10 cellular contexts compared by ENCODE assay signal in the genomic region with DNA sequence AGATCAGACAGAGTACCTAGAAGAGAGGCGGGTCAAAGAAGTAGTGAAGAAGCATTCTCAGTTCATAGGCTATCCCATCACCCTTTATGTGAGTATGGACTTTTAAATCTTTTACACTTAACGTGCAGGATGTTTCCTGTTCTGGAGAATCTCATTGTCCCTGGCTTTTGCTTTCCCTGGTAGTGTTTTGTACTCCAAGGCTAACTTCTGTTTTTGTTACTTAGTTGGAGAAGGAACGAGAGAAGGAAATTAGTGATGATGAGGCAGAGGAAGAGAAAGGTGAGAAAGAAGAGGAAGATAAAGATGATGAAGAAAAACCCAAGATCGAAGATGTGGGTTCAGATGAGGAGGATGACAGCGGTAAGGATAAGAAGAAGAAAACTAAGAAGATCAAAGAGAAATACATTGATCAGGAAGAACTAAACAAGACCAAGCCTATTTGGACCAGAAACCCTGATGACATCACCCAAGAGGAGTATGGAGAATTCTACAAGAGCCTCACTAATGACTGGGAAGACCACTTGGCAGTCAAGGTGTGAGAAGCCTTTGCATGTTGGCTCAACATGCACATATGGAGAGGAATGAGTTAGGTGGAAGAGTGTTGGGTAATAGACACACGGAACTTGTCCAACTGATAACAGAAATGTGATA. TPM values are rescaled to one million over a fixed set of nuclear protein-coding genes. Genes with fewer than 3 reads are reported as not detected.
DNase-seq lines count a peak whose midpoint lies in the region; ATAC-seq and TF ChIP-seq lines count a peak whose summit lies in the region.
"Had no signal": no experiment of that assay in that cellular context is flagged by ENCODE, and none has a peak within 500 bp of the region (broad histone marks: within the 10 kb centered on the region; RNA-seq: fewer than 3 reads in every experiment).

No MANE protein-coding gene starts in this region.

- peaks cover 0 to 8% (median 0%) of the 10 kb centered on the region in 8 donors for H3K9me3 Mint-ChIP-seq in CD4-positive, alpha-beta memory T cell

- intact Hi-C loops in CD4-positive, alpha-beta memory T cell (cut with micrococcal nuclease): no loop called here
- intact Hi-C loops in PC-9 (cut with micrococcal nuclease; ENCODE audit: unreplicated experiment): no loop called here

- H3K79me2 ChIP-seq in PC-9 (ENCODE audit: low read depth): peaks cover 74% of the 10 kb centered on the region
- H3K79me2 ChIP-seq in hepatocyte: peaks cover 71% of the 10 kb centered on the region

- CTCF ChIA-PET in CD4-positive, alpha-beta memory T cell (lab: Charles Lee; ENCODE audit: partially characterized antibody): interaction anchor here (1.8 to 8.8 kb wide), 4 partner anchors 12 to 79 kb away, joined by 4 to 82 read pairs (median 15); a partner anchor contains a TSS
- CTCF ChIA-PET in PC-9 (lab: Charles Lee): no interaction called here

- peaks cover 36 to 89% (median 54%) of the 10 kb centered on the region in 4 donors for H3K4me1 Mint-ChIP-seq in CD4-positive, alpha-beta memory T cell

- no peaks in the 10 kb centered on the region for H3K9me3 ChIP-seq in CD4-positive, alpha-beta memory T cell (ENCODE audit: control insufficient read depth in 1 of 2, low read length in 2 of 2)
- H3K9me3 ChIP-seq in PC-9 (ENCODE audit: insufficient read depth, low read depth): no peaks in the 10 kb centered on the region
- H3K9me3 ChIP-seq in hepatocyte (ENCODE audit: low read depth): no peaks in the 10 kb centered on the region
- H3K9me3 ChIP-seq: prostate gland had no signal

- no peak for DNase-seq in CD4-positive, alpha-beta memory T cell
- DNase-seq in PC-9 (peak in 1 of 2 experiments; percentile 32), hepatocyte (ENCODE audit: low spot score) (no peak), DMS53 treated with DMSO at 0.1 percent for 48 hours (lab: John Stamatoyannopoulos, UW; ENCODE audit: unreplicated experiment) (no peak), HK-2 (ENCODE audit: unreplicated experiment) (no peak)
- DNase-seq: cortex of kidney; stimulated activated CD8-positive, alpha-beta memory T cell treated with anti-CD3 and anti-CD28 coated beads, Interleukin-4, amount 100 ng/mL, for 48 hours had no signal

- H3K9me2 ChIP-seq in PC-9 (ENCODE audit: insufficient read depth) (no peaks in the 10 kb centered on the region), hepatocyte (replicated peaks; ENCODE audit: insufficient read depth) (no peaks in the 10 kb centered on the region)

- H4K20me1 ChIP-seq in PC-9 (ENCODE audit: insufficient read depth) (peaks cover 81% of the 10 kb centered on the region), hepatocyte (ENCODE audit: insufficient read depth, poor library complexity, severe bottlenecking) (peaks cover 80% of the 10 kb centered on the region)

- H3K36me3 ChIP-seq in CD4-positive, alpha-beta memory T cell (ENCODE audit: insufficient read depth, low read length): peaks cover 60% of the 10 kb centered on the region
- peaks cover 69% of the 10 kb centered on the region for H3K36me3 ChIP-seq in PC-9 (ENCODE audit: low read depth)
- no peaks in the 10 kb centered on the region for H3K36me3 ChIP-seq in hepatocyte (replicated peaks; ENCODE audit: insufficient read depth, low read depth)

- POLR2A ChIA-PET in CD4-positive, alpha-beta memory T cell (lab: Charles Lee; ENCODE audit: partially characterized antibody): interaction anchor here (0.9 to 5.0 kb wide), 4 partner anchors 12 to 78 kb away, joined by 3 to 71 read pairs (median 7); no protein-coding TSS in a partner anchor
- POLR2A ChIA-PET in PC-9 (lab: Charles Lee; ENCODE audit: unreplicated experiment): no interaction called here

- no peak for ATAC-seq in GM21447 (IDR thresholded peaks at IDR 0.05; ENCODE audit: unreplicated experiment)

- TF ChIP-seq CTCF in PC-9 (conservative IDR thresholded peaks at IDR 0.05) (no peak), hepatocyte (IDR thresholded peaks at IDR 0.05; ENCODE audit: poor library complexity) (no peak)

- peaks cover 86% of the 10 kb centered on the region for H3F3A ChIP-seq in PC-9 (ENCODE audit: insufficient read depth, low read depth)

- no peaks in the 10 kb centered on the region for H3K27me3 ChIP-seq in CD4-positive, alpha-beta memory T cell (ENCODE audit: insufficient read depth, low read length)
- H3K27me3 ChIP-seq in PC-9 (ENCODE audit: insufficient read depth, low read depth) (no peaks in the 10 kb centered on the region), hepatocyte (no peaks in the 10 kb centered on the region)

- no peak overlapping the region for H3K4me3 ChIP-seq in CD4-positive, alpha-beta memory T cell (ENCODE audit: low read length in 2 of 2)
- no peak overlapping the region; the same call in 1 of the 2 replicates for H3K4me3 ChIP-seq in PC-9
- H3K4me3 ChIP-seq in hepatocyte: no peak overlapping the region
- H3K4me3 ChIP-seq: prostate gland had no signal

- peaks cover 35% of the 10 kb centered on the region for H3K4me1 ChIP-seq in CD4-positive, alpha-beta memory T cell (ENCODE audit: insufficient read depth, low read length)
- H3K4me1 ChIP-seq in PC-9 (replicated peaks; ENCODE audit: insufficient read depth): peaks cover 42% of the 10 kb centered on the region
- H3K4me1 ChIP-seq in hepatocyte (ENCODE audit: insufficient read depth): peaks cover 16% of the 10 kb centered on the region

- WGBS in hepatocyte (ENCODE audit: low lambda C conversion rate, missing lambda C conversion rate): 83% methylated on average over 6 of the region's 6 CpGs

- no TSS peak for BruUV-seq in PC-9 (replicated peaks; lab: Mats Ljungman, UMichigan)

- H3K27ac Mint-ChIP-seq in CD4-positive, alpha-beta memory T cell: peak overlapping the region in 6 of 7 donors; percentile 45 to 99 (median 84)

- H3K27me3 Mint-ChIP-seq in CD4-positive, alpha-beta memory T cell: peaks cover 2 to 4% of the 10 kb centered on the region in 2 donors

- peak overlapping the region in 3 of 8 donors; percentile 1 to 63 (median 3) for H3K4me3 Mint-ChIP-seq in CD4-positive, alpha-beta memory T cell

- H3K4me2 ChIP-seq in PC-9 (peak overlapping the region; percentile 97), hepatocyte (peak overlapping the region; percentile 88)

- H3K27ac ChIP-seq in CD4-positive, alpha-beta memory T cell (ENCODE audit: low read depth, low read length): peak overlapping the region; percentile 10
- H3K27ac ChIP-seq in PC-9 (peak overlapping the region; percentile 37), hepatocyte (no peak overlapping the region)

- H2AFZ ChIP-seq in PC-9 (no peak overlapping the region), hepatocyte (no peak overlapping the region)

- H3K36me3 Mint-ChIP-seq in CD4-positive, alpha-beta memory T cell: peaks cover 50 to 88% of the 10 kb centered on the region in 2 donors

RNA-seq across cellular contexts. Expression of a gene that starts 3.3 kb away (rescaled TPM):
- total RNA-seq in CD4-positive, alpha-beta memory T cell: 100 to 1,000 TPM; 303 to 324 TPM
- 100 to 1,000 TPM; 384 to 432 TPM for polyA plus RNA-seq in CD4-positive, alpha-beta memory T cell
- 895 and 1,136 TPM in 2 replicates for total RNA-seq in PC-9 (2021)
- 884 and 891 TPM in 2 replicates for total RNA-seq in hepatocyte
- polyA plus RNA-seq in hepatocyte: 422 and 440 TPM in 2 replicates

RNA-seq across cellular contexts. Expression of a gene that starts 7.1 kb away (rescaled TPM):
- 10 to 100 TPM; 20.7 to 20.9 TPM for total RNA-seq in CD4-positive, alpha-beta memory T cell
- polyA plus RNA-seq in CD4-positive, alpha-beta memory T cell: 10 to 100 TPM; 41.6 to 65.3 TPM
- total RNA-seq in PC-9 (2021) (57.6 and 59.7 TPM in 2 replicates), hepatocyte (73.0 and 74.1 TPM in 2 replicates)
- 92.9 and 104 TPM in 2 replicates for polyA plus RNA-seq in hepatocyte

RNA-seq across cellular contexts. Expression of a gene that starts 15.2 kb away (rescaled TPM):
- total RNA-seq in CD4-positive, alpha-beta memory T cell: 10 to 100 TPM; 12.7 to 15.0 TPM
- 1 to 10 TPM; 8.0 to 8.3 TPM for polyA plus RNA-seq in CD4-positive, alpha-beta memory T cell
- total RNA-seq in PC-9 (2021) (7.6 and 10.2 TPM in 2 replicates), hepatocyte (13.2 and 16.7 TPM in 2 replicates)
- 9.6 and 14.0 TPM in 2 replicates for polyA plus RNA-seq in hepatocyte

RNA-seq across cellular contexts. Expression of a gene that starts 20.1 kb away (rescaled TPM):
- total RNA-seq in CD4-positive, alpha-beta memory T cell: not detected
- not detected for polyA plus RNA-seq in CD4-positive, alpha-beta memory T cell
- total RNA-seq in PC-9 (2021): not detected in 2 replicates
- total RNA-seq in hepatocyte: 0.30 and 0.44 TPM in 2 replicates
- 0.30 and 1.0 TPM in 2 replicates for polyA plus RNA-seq in hepatocyte
- total RNA-seq: LHCN-M2 had no signal

RNA-seq across cellular contexts. Expression of a gene that starts 26.8 kb away (rescaled TPM):
- 1 to 10 TPM; 2.1 to 3.1 TPM for total RNA-seq in CD4-positive, alpha-beta memory T cell
- 1 to 10 TPM; 3.4 to 3.7 TPM for polyA plus RNA-seq in CD4-positive, alpha-beta memory T cell
- 45.3 and 46.9 TPM in 2 replicates for total RNA-seq in PC-9 (2021)
- 23.3 and 32.4 TPM in 2 replicates for total RNA-seq in hepatocyte
- polyA plus RNA-seq in hepatocyte: 28.5 and 30.8 TPM in 2 replicates
